ENCODE assay signal across 1 cellular context in the genomic region with DNA sequence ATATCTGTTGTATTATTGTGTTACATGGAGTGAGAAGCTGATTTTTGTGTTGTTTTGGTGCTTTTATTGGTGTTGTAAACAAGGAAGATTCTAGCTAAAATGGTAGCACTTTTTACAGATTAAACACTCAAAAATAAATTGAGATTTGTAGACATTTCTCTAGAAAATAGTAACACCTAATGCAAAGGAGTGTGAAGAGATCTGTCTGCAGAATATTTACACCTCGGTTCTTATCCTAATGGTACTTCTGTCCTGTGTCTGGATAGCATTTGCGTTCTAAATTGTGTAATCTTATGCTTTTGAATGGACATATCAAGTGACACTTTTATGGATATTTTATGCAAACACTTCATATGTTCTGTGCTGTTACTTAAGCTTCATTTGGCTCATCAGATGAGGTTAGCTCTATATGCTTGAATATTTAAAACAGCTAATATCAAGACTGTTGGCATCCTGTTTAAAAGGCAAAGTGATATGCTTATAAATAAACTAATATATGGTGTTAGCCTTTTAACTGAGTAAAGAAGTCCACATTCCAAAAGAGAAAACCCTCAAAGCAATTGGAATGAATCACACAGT.
TF ChIP-seq lines count a peak whose summit lies in the region.

No MANE protein-coding gene starts in this region.

TF ChIP-seq in IMR-90, 13 proteins besides CTCF, POLR2A, EP300 and RAD21:
- TF ChIP-seq, protein P1, sequence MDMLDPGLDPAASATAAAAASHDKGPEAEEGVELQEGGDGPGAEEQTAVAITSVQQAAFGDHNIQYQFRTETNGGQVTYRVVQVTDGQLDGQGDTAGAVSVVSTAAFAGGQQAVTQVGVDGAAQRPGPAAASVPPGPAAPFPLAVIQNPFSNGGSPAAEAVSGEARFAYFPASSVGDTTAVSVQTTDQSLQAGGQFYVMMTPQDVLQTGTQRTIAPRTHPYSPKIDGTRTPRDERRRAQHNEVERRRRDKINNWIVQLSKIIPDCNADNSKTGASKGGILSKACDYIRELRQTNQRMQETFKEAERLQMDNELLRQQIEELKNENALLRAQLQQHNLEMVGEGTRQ (IDR thresholded peaks at IDR 0.05; ENCODE audit: low read depth, low read length), result no peak
- TF ChIP-seq RFX5 (IDR thresholded peaks at IDR 0.05; ENCODE audit: low read depth, low read length) (no peak), CEBPB (IDR thresholded peaks at IDR 0.05; ENCODE audit: low read depth, low read length) (peak; percentile 37; the same call in 1 of the 2 replicates)
